25 cellular contexts compared by ENCODE assay signal in genomic region chr12:128790221-128790620, GRCh38. TPM values are rescaled to one million over a fixed set of nuclear protein-coding genes. Genes with fewer than 3 reads are reported as not detected.
DNase-seq lines count a peak whose midpoint lies in the region; ATAC-seq and TF ChIP-seq lines count a peak whose summit lies in the region.
"Had no signal": no experiment of that assay in that cellular context is flagged by ENCODE, and none has a peak within 500 bp of the region (broad histone marks: within the 10 kb centered on the region; RNA-seq: fewer than 3 reads in every experiment).

No MANE protein-coding gene starts in this region.

- DNase-seq in GM10248 (ENCODE audit: extremely low spot score): peak; percentile 39
- no peak for DNase-seq in effector memory CD8-positive, alpha-beta T cell
- peak; percentile 53 for DNase-seq in spleen
- no peak for DNase-seq in NCI-H2196 treated with DMSO at 0.1 percent for 48 hours (lab: John Stamatoyannopoulos, UW; ENCODE audit: unreplicated experiment)
- no peak for DNase-seq in NCI-H2196 (lab: John Stamatoyannopoulos, UW; ENCODE audit: unreplicated experiment)
- DNase-seq: activated CD4-positive, alpha-beta T cell treated with anti-CD3 and anti-CD28 coated beads for 36 hours; activated T-cell treated with anti-CD3 and anti-CD28 coated beads, Interleukin-2, amount 50 U/mL, for 48 hours; aorta; caudate nucleus; CD4-positive, alpha-beta memory T cell; DMS53; Kasumi-1; NCI-H187; NCI-H82; SIG-M5; stimulated activated CD4-positive, alpha-beta T cell treated with anti-CD3 and anti-CD28 coated beads, Interleukin-2, amount 100 ng/mL, for 24 hours; stimulated activated naive CD4-positive, alpha-beta T cell; T-helper 1 cell had no signal

- peaks cover 16 to 75% (median 45%) of the 10 kb centered on the region in 6 donors for H3K4me1 ChIP-seq in spleen
- H3K4me1 ChIP-seq: prostate gland had no signal

- CTCF ChIA-PET in GM10248 (lab: Yijun Ruan, JAX): interaction anchor here (1.3 kb wide), 1 partner anchor 12 kb away, joined by 3 read pairs; no protein-coding TSS in a partner anchor

- peaks cover 41 to 48% of the 10 kb centered on the region in 2 donors for H3K4me1 Mint-ChIP-seq in effector memory CD8-positive, alpha-beta T cell (ENCODE audit: low read depth in 2 of 2)

- H3K4me3 Mint-ChIP-seq in effector memory CD8-positive, alpha-beta T cell: no peak overlapping the region
- H3K4me3 Mint-ChIP-seq: activated CD4-positive, alpha-beta T cell treated with anti-CD3 and anti-CD28 coated beads for 36 hours; activated naive CD4-positive, alpha-beta T cell treated with anti-CD3 and anti-CD28 coated beads, Interleukin-2, amount 50 U/mL, for 24 hours; CD4-positive, alpha-beta memory T cell had no signal

- TF ChIP-seq CTCF in GM10248 (IDR thresholded peaks at IDR 0.05; ENCODE audit: control extremely low read depth, extremely low read depth, low read depth, missing control alignments): no peak
- no peak for TF ChIP-seq CTCF in spleen (IDR thresholded peaks at IDR 0.05 in 8 of 11, conservative IDR thresholded peaks at IDR 0.05 in 3 of 11)

- no peaks in the 10 kb centered on the region for H3K9me3 Mint-ChIP-seq in effector memory CD8-positive, alpha-beta T cell
- H3K9me3 Mint-ChIP-seq: activated naive CD4-positive, alpha-beta T cell treated with anti-CD3 and anti-CD28 coated beads, Interleukin-2, amount 50 U/mL, for 24 hours had no signal

- no peak overlapping the region for H3K4me3 ChIP-seq in spleen
- H3K4me3 ChIP-seq: prostate gland, thoracic aorta had no signal

- intact Hi-C loops in spleen (cut with DNase I; ENCODE audit: low total_unique reads): no loop called here

- H3K27me3 ChIP-seq in spleen (replicated peaks in 1 of 7): no peaks in the 10 kb centered on the region

- ATAC-seq in GM21786 (IDR thresholded peaks at IDR 0.05; ENCODE audit: unreplicated experiment) (peak; percentile 20), GM21390 (IDR thresholded peaks at IDR 0.05; ENCODE audit: unreplicated experiment) (no peak), GM19324 (IDR thresholded peaks at IDR 0.05; ENCODE audit: low FRiP score, unreplicated experiment) (no peak)
- no peak for ATAC-seq in effector memory CD8-positive, alpha-beta T cell (replicated peaks)
- ATAC-seq: activated CD4-positive, alpha-beta T cell treated with anti-CD3 and anti-CD28 coated beads for 36 hours had no signal

- POLR2A ChIA-PET in GM10248 (lab: Yijun Ruan, JAX): interaction anchor here (1.0 to 1.9 kb wide), 2 partner anchors 20 to 30 kb away, joined by 5 to 9 read pairs; no protein-coding TSS in a partner anchor

- H3K27me3 Mint-ChIP-seq in effector memory CD8-positive, alpha-beta T cell: no peaks in the 10 kb centered on the region
- H3K27me3 Mint-ChIP-seq: activated CD4-positive, alpha-beta T cell treated with anti-CD3 and anti-CD28 coated beads for 36 hours; activated naive CD4-positive, alpha-beta T cell treated with anti-CD3 and anti-CD28 coated beads, Interleukin-2, amount 50 U/mL, for 24 hours; CD4-positive, alpha-beta memory T cell had no signal

- H3K36me3 ChIP-seq in spleen: peaks cover 0 to 52% (median 26%) of the 10 kb centered on the region in 6 donors

- TF ChIP-seq POLR2A in spleen (IDR thresholded peaks at IDR 0.05): no peak

- peak overlapping the region in 3 of 8 donors; percentile 22 to 53 (median 46) for H3K27ac ChIP-seq in spleen
- H3K27ac ChIP-seq: epithelial cell of prostate, prostate gland, thoracic aorta had no signal

- peaks cover 28% of the 10 kb centered on the region for H3K36me3 Mint-ChIP-seq in effector memory CD8-positive, alpha-beta T cell (ENCODE audit: insufficient read depth)

- peak overlapping the region; percentile 69 to 90 for H3K27ac Mint-ChIP-seq in effector memory CD8-positive, alpha-beta T cell
- H3K27ac Mint-ChIP-seq: activated CD4-positive, alpha-beta T cell treated with anti-CD3 and anti-CD28 coated beads for 36 hours; activated naive CD4-positive, alpha-beta T cell treated with anti-CD3 and anti-CD28 coated beads, Interleukin-2, amount 50 U/mL, for 24 hours had no signal

- no peaks in the 10 kb centered on the region for H3K9me3 ChIP-seq in spleen
- H3K9me3 ChIP-seq: prostate gland, thoracic aorta had no signal

- 72 to 85% (median 82%) methylated on average over 8 to 11 of the region's 11 CpGs for WGBS in spleen, 5 donors

RNA-seq across cellular contexts. Expression of gene SLC15A4, which starts 33.5 kb away (rescaled TPM):
- total RNA-seq in spleen: 10 to 100 TPM; 37.8 to 92.4 (median 49.0) TPM
- polyA plus RNA-seq in spleen: 10 to 100 TPM; 19.0 to 22.7 (median 21.6) TPM

Comparison
In these comparisons a context has a peak if more than half of its experiments do, and no peak if none do; other contexts are left out.
1. DNase-seq: peak in GM10248 (single experiment) and spleen (single experiment); none in effector memory CD8-positive, alpha-beta T cell (0 of 3), NCI-H2196 treated with DMSO at 0.1 percent for 48 hours (single experiment) and NCI-H2196 (single experiment).